Comparison of ENCODE assay signal across 8 cellular contexts in the genomic region with DNA sequence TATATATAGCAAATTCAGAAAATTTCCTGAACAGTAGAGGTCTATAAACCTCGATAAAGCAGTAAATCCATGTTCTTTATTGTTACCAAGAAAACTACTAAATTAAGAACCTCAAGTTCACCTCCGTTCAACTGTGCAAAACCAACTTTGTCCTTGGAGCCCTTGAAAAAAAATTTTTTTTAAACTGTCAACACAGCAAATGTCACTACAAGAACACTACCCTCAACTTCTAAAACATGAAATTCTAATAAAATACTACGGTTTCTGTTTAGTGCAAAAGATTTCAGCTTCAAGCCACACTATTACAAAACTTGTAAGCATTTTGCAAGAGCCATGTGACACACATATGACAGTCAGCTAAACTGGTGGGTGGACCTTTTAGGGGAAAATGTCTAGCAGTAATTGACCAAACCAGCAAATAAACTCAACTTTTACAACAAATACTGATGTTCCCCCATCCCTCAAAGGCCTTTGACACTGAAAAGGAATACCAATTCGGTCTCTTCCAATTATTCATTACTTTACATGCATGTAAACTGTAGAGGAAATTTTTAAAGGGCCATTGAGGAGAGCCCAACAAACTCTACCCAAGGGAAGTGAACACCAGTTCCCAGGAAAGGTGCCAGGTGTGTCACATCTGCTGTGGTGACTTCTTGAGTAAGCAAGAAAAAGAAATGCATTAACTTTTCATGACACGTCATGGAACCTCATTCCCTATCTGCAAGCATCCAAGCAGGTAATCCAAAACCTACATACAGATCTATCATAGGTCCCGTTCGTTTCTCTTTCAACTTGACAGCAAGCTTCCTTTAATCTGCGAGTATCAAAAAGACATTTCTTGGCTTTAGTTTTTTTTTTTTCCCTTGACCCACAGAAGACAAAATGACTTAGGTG. TPM values are rescaled to one million over a fixed set of nuclear protein-coding genes. Genes with fewer than 3 reads are reported as not detected.
A peak's percentile ranks its signal among the peaks of the same experiment; 100 is the strongest.
DNase-seq lines count a peak whose midpoint lies in the region; ATAC-seq and TF ChIP-seq lines count a peak whose summit lies in the region.

No MANE protein-coding gene starts in this region.

- H3K4me1 Mint-ChIP-seq in activated CD4-positive, alpha-beta T cell treated with anti-CD3 and anti-CD28 coated beads for 36 hours: peaks cover 36% of the 10 kb centered on the region
- H3K4me1 Mint-ChIP-seq in neural progenitor cell: peaks cover 34% of the 10 kb centered on the region

- H3K4me3 Mint-ChIP-seq in activated CD4-positive, alpha-beta T cell treated with anti-CD3 and anti-CD28 coated beads for 36 hours: peak overlapping the region; percentile 100
- peak overlapping the region; percentile 100 for H3K4me3 Mint-ChIP-seq in neural progenitor cell

- H3K27ac Mint-ChIP-seq in activated CD4-positive, alpha-beta T cell treated with anti-CD3 and anti-CD28 coated beads for 36 hours: peak overlapping the region; percentile 100
- H3K27ac Mint-ChIP-seq in neural progenitor cell: peak overlapping the region; percentile 100

- H3K36me3 ChIP-seq in neural progenitor cell: no peaks in the 10 kb centered on the region

- H3K4me3 ChIP-seq in neural progenitor cell: peak overlapping the region; percentile 89

- no peaks in the 10 kb centered on the region for H3K9me3 ChIP-seq in neural progenitor cell (ENCODE audit: low read depth)

- intact Hi-C loops in activated CD4-positive, alpha-beta T cell treated with anti-CD3 and anti-CD28 coated beads for 36 hours (cut with DNase I, micrococcal nuclease): loop anchor here in 1 of 2 experiments (5.0 kb wide), 1 partner anchor 141 kb away; a partner anchor contains a TSS

- peak overlapping the region; percentile 91 for H3K4me2 ChIP-seq in neural progenitor cell

- H3K4me1 ChIP-seq in neural progenitor cell: peaks cover 17% of the 10 kb centered on the region

- H4K20me1 ChIP-seq in neural progenitor cell (ENCODE audit: low read depth): peaks cover 50% of the 10 kb centered on the region

- H3K36me3 Mint-ChIP-seq in activated CD4-positive, alpha-beta T cell treated with anti-CD3 and anti-CD28 coated beads for 36 hours (ENCODE audit: low read depth): peaks cover 18% of the 10 kb centered on the region
- H3K36me3 Mint-ChIP-seq in neural progenitor cell: peaks cover 9% of the 10 kb centered on the region

- H3K27me3 Mint-ChIP-seq in activated CD4-positive, alpha-beta T cell treated with anti-CD3 and anti-CD28 coated beads for 36 hours: no peaks in the 10 kb centered on the region
- H3K27me3 Mint-ChIP-seq in neural progenitor cell (ENCODE audit: insufficient read depth, low read depth): peaks cover 2% of the 10 kb centered on the region

- POLR2A ChIA-PET in activated CD4-positive, alpha-beta T cell treated with anti-CD3 and anti-CD28 coated beads for 36 hours (lab: Charles Lee): interaction anchor here (0.5 to 2.1 kb wide), 9 partner anchors 9 to 635 kb away, joined by 3 to 13 read pairs (median 3); a partner anchor contains a TSS

- H3K9me3 Mint-ChIP-seq in activated CD4-positive, alpha-beta T cell treated with anti-CD3 and anti-CD28 coated beads for 36 hours (ENCODE audit: low read depth): no peaks in the 10 kb centered on the region
- H3K9me3 Mint-ChIP-seq in neural progenitor cell: no peaks in the 10 kb centered on the region

- no peaks in the 10 kb centered on the region for H3K27me3 ChIP-seq in neural progenitor cell

- H3K27ac ChIP-seq in epithelial cell of prostate (peak overlapping the region; percentile 91), neural progenitor cell (no peak overlapping the region)

- no peak overlapping the region for H2AFZ ChIP-seq in neural progenitor cell (replicated peaks)

- TF ChIP-seq CTCF in neural progenitor cell (IDR thresholded peaks at IDR 0.05): no peak

- CTCF ChIA-PET in activated CD4-positive, alpha-beta T cell treated with anti-CD3 and anti-CD28 coated beads for 36 hours (lab: Charles Lee): interaction anchor here (0.8 to 1.4 kb wide), 3 partner anchors 9 to 107 kb away, joined by 3 to 4 read pairs (median 3); no protein-coding TSS in a partner anchor

- peak; percentile 22 for DNase-seq in activated CD4-positive, alpha-beta T cell treated with anti-CD3 and anti-CD28 coated beads for 36 hours
- DNase-seq in activated CD4-positive, alpha-beta T cell treated with anti-CD3 and anti-CD28 coated beads for 1 hour: no peak
- DNase-seq in SIG-M5 (lab: John Stamatoyannopoulos, UW) (peak; percentile 78), epithelial cell of prostate (ENCODE audit: low read depth, low spot score) (peak; percentile 26), neural progenitor cell (ENCODE audit: low spot score) (no peak), COLO829 (ENCODE audit: low spot score) (no peak)

- H3F3A ChIP-seq in neural progenitor cell (ENCODE audit: low read depth): peaks cover 19% of the 10 kb centered on the region

- H3K9ac ChIP-seq in neural progenitor cell: peak overlapping the region; percentile 98

- ATAC-seq in activated CD4-positive, alpha-beta T cell treated with anti-CD3 and anti-CD28 coated beads for 36 hours: no peak
- no peak for ATAC-seq in HG03196 (IDR thresholded peaks at IDR 0.05; ENCODE audit: unreplicated experiment)
- no peak for ATAC-seq in HG03159 (IDR thresholded peaks at IDR 0.05; ENCODE audit: unreplicated experiment)

- H3K79me2 ChIP-seq in neural progenitor cell (ENCODE audit: low read depth): peaks cover 60% of the 10 kb centered on the region

RNA-seq across cellular contexts. Expression of a gene that starts 1.4 kb away (rescaled TPM):
- 10 to 100 TPM; 77.1 to 84.8 TPM for total RNA-seq in activated CD4-positive, alpha-beta T cell treated with anti-CD3 and anti-CD28 coated beads for 36 hours
- total RNA-seq in neural progenitor cell (ENCODE audit: low replicate concordance): 80.7 and 100 TPM in 2 replicates

Comparison
In these comparisons a context has a peak if more than half of its experiments do, and no peak if none do; other contexts are left out.
1. DNase-seq: peak in activated CD4-positive, alpha-beta T cell treated with anti-CD3 and anti-CD28 coated beads for 36 hours (single experiment), SIG-M5 (single experiment) and epithelial cell of prostate (single experiment); none in activated CD4-positive, alpha-beta T cell treated with anti-CD3 and anti-CD28 coated beads for 1 hour (single experiment), neural progenitor cell (single experiment) and COLO829 (single experiment).